ENCODE assay signal across 30 cellular contexts in the genomic region with DNA sequence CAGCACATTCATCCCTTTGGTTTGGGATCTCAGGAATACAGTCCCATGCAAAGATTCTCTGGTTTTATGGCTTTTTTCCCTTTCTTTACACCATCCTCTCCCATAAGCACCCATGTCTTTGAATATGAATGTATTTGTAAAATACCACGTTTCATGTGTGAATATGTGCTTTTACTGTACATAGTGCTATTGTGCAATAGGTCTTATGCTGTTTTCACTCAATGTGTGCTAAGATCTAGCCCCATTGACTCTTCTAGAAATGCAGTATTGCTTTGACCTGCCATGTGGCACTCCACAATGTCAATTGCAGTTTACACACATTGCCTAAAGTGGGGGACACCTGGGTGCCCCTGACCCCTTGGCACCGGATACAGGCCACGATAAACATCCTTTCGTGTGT. TPM values are rescaled to one million over a fixed set of nuclear protein-coding genes. Genes with fewer than 3 reads are reported as not detected.
DNase-seq lines count a peak whose midpoint lies in the region; ATAC-seq, FAIRE-seq and TF ChIP-seq lines count a peak whose summit lies in the region.
"Had no signal": no experiment of that assay in that cellular context is flagged by ENCODE, and none has a peak within 500 bp of the region (broad histone marks: within the 10 kb centered on the region; RNA-seq: fewer than 3 reads in every experiment).

No MANE protein-coding gene starts in this region.

- no peak overlapping the region for H3K23ac ChIP-seq in IMR-90 (ENCODE audit: low read depth, low read length)

- no peak overlapping the region for H4K8ac ChIP-seq in IMR-90 (ENCODE audit: low read depth in 2 of 2, low read length in 2 of 2)

- peaks cover 5 to 7% of the 10 kb centered on the region in 2 experiments; a peak in 3 of 4 replicates for H3K79me1 ChIP-seq in IMR-90 (ENCODE audit: low read depth in 1 of 2, low read length in 2 of 2)

- DNase-seq in IMR-90 (no peak), K562 (ENCODE audit: extremely low read depth in 1 of 4, low spot score in 3 of 4) (no peak), NCI-H446 (lab: John Stamatoyannopoulos, UW) (no peak), SIG-M5 treated with dmso at 0.1 percent for 504 hours (lab: John Stamatoyannopoulos, UW; ENCODE audit: unreplicated experiment) (no peak)
- DNase-seq: 8988T; ACHN; BE2C; C1 segment of cervical spinal cord; CD4-positive, alpha-beta memory T cell; CD4-positive, CD25-positive, alpha-beta regulatory T cell; CD8-positive, alpha-beta memory T cell; COR-L47; DMS 273 treated with DMSO at 0.1 percent for 48 hours; DMS153; DMS53; DMS79; DND-41; EL; GDM1 had no signal

- dilution Hi-C loops in IMR-90 (cut with HindIII; ENCODE audit: low sequenced_read_pairs, unreplicated experiment), result no loop called here

- TF ChIP-seq POLR2A in IMR-90 (IDR thresholded peaks at IDR 0.05; ENCODE audit: low read depth, low read length) (no peak), K562 (conservative IDR thresholded peaks at IDR 0.05) (no peak)

- H3K9ac ChIP-seq in IMR-90 (ENCODE audit: low read depth, low read length), result no peak overlapping the region
- no peak overlapping the region for H3K9ac ChIP-seq in K562 (ENCODE audit: insufficient read depth in 1 of 2, low read depth in 2 of 2, low read length in 2 of 2)
- H3K9ac ChIP-seq: BLaER1 had no signal

- H2AK5ac ChIP-seq in IMR-90 (ENCODE audit: low read depth, low read length), result no peak overlapping the region

- H2BK120ac ChIP-seq in IMR-90 (ENCODE audit: low read depth, low read length), result no peak overlapping the region

- H3K36me3 ChIP-seq in IMR-90 (ENCODE audit: control insufficient read depth, insufficient read depth, low read length), result peaks cover 31% of the 10 kb centered on the region
- peaks cover 51% of the 10 kb centered on the region for H3K36me3 ChIP-seq in K562 (ENCODE audit: control insufficient read depth, insufficient read depth, low read length)

- TF ChIP-seq EP300 in Ishikawa (IDR thresholded peaks at IDR 0.05; ENCODE audit: borderline replicate concordance) (no peak), K562 (IDR thresholded peaks at IDR 0.05; ENCODE audit: low read length) (no peak)

- no peaks in the 10 kb centered on the region for H3K4me1 ChIP-seq in IMR-90 (ENCODE audit: control insufficient read depth, insufficient read depth, low read length)
- no peaks in the 10 kb centered on the region for H3K4me1 ChIP-seq in K562 (replicated peaks in 1 of 2; ENCODE audit: control insufficient read depth in 2 of 2, insufficient read depth in 2 of 2, low read length in 2 of 2)
- H3K4me1 ChIP-seq: BE2C, BLaER1 had no signal

- no peak overlapping the region for H3K18ac ChIP-seq in IMR-90 (ENCODE audit: low read depth, low read length)

- TF ChIP-seq RAD21 in IMR-90 (IDR thresholded peaks at IDR 0.05; ENCODE audit: low read length) (no peak), Ishikawa (IDR thresholded peaks at IDR 0.05; ENCODE audit: low read depth) (no peak), K562 (CRISPR knock-in tag; conservative IDR thresholded peaks at IDR 0.05 in 1 of 2, IDR thresholded peaks at IDR 0.05 in 1 of 2) (no peak)

- no peak overlapping the region for H3K4me2 ChIP-seq in IMR-90 (ENCODE audit: low read depth, low read length)
- no peak overlapping the region for H3K4me2 ChIP-seq in K562 (ENCODE audit: insufficient read depth, low read length)
- H3K4me2 ChIP-seq: BLaER1 had no signal

- H3K4me3 ChIP-seq in IMR-90 (ENCODE audit: insufficient read depth, low read depth, low read length) (no peak overlapping the region), K562 (no peak overlapping the region)
- H3K4me3 ChIP-seq: BLaER1, GM12878 had no signal

- no peaks in the 10 kb centered on the region; the same call in 1 of the 2 replicates for H4K20me1 ChIP-seq in IMR-90 (ENCODE audit: insufficient read depth, low read length)
- no peaks in the 10 kb centered on the region for H4K20me1 ChIP-seq in K562 (replicated peaks; ENCODE audit: control insufficient read depth, insufficient read depth, low read length)

- no peak overlapping the region for H2BK20ac ChIP-seq in IMR-90 (ENCODE audit: low read depth, low read length)

- no peak overlapping the region for H4K91ac ChIP-seq in IMR-90 (ENCODE audit: insufficient read depth, low read depth, low read length)

- no peak for TF ChIP-seq CTCF in IMR-90 (conservative IDR thresholded peaks at IDR 0.05; ENCODE audit: low read depth, low read length)
- no peak for TF ChIP-seq CTCF in K562 (IDR thresholded peaks at IDR 0.05 in 2 of 3, conservative IDR thresholded peaks at IDR 0.05 in 1 of 3; ENCODE audit: insufficient read depth in 2 of 3, low read depth in 1 of 3, low read length in 3 of 3)

- CTCF ChIA-PET in IMR-90 (lab: Yijun Ruan, JAX), result no interaction called here
- CTCF ChIA-PET in K562 (lab: Yijun Ruan, JAX; ENCODE audit: low intra/inter-chr PET ratio), result no interaction called here

- no peak overlapping the region for H3K4ac ChIP-seq in IMR-90 (ENCODE audit: low read depth, low read length)

- no peaks in the 10 kb centered on the region for H3K79me2 ChIP-seq in K562 (ENCODE audit: control insufficient read depth, insufficient read depth, low read length)

- H4K5ac ChIP-seq in IMR-90 (ENCODE audit: low read depth, low read length), result no peak overlapping the region

- H2BK15ac ChIP-seq in IMR-90 (ENCODE audit: low read depth, low read length), result no peak overlapping the region

- intact Hi-C loops in IMR-90 (cut with micrococcal nuclease) (no loop called here), K562 (cut with micrococcal nuclease) (no loop called here)

- 100% methylated on average over 3 of the region's 4 CpGs; no CpG with 5 or more reads in 1 of the 2 experiments for WGBS in IMR-90 (ENCODE audit: extremely low coverage in 2 of 2, insufficient read length in 1 of 2), 2 experiments
- 82% methylated on average over 4 of the region's 4 CpGs for WGBS in K562 (ENCODE audit: insufficient coverage, low coverage, missing lambda C conversion rate)

- H3K9me1 ChIP-seq in IMR-90 (ENCODE audit: insufficient read depth, low read length), result no peaks in the 10 kb centered on the region
- no peaks in the 10 kb centered on the region for H3K9me1 ChIP-seq in K562 (ENCODE audit: control insufficient read depth, insufficient read depth, low read length)

- FAIRE-seq in K562 (lab: Jason Lieb, UNC), result no peak
- FAIRE-seq: A204.1, GM12878, GM12892, GM18507, GM19239 had no signal

- no peak overlapping the region for H3K14ac ChIP-seq in IMR-90 (replicated peaks; ENCODE audit: low read depth, low read length)

- no peak overlapping the region for H2BK5ac ChIP-seq in IMR-90 (ENCODE audit: low read depth, low read length, poor library complexity, severe bottlenecking)

- no TSS peak for BruUV-seq in IMR-90 (replicated peaks; lab: Mats Ljungman, UMichigan)
- BruUV-seq in K562 (replicated peaks; lab: Mats Ljungman, UMichigan), result no TSS peak

- H3K9me3 ChIP-seq in IMR-90 (ENCODE audit: control insufficient read depth, insufficient read depth, low read length) (no peaks in the 10 kb centered on the region), K562 (replicated peaks; ENCODE audit: control insufficient read depth, insufficient read depth, low read depth, low read length) (no peaks in the 10 kb centered on the region)
- H3K9me3 ChIP-seq: BE2C, BLaER1 had no signal

- no peak overlapping the region for H2AK9ac ChIP-seq in IMR-90 (replicated peaks; ENCODE audit: low read depth, low read length, poor library complexity)

- no peak for ATAC-seq in IMR-90 (ENCODE audit: low read depth)
- ATAC-seq in K562, result no peak
- no peak for ATAC-seq in GM18868 (IDR thresholded peaks at IDR 0.05; ENCODE audit: unreplicated experiment)
- ATAC-seq: GM12878 had no signal

- H3K27ac ChIP-seq in IMR-90 (ENCODE audit: insufficient read depth, low read length), result no peak overlapping the region
- no peak overlapping the region for H3K27ac ChIP-seq in K562 (ENCODE audit: extremely low read depth, low read depth, low read length)
- H3K27ac ChIP-seq: BLaER1 had no signal

- H2AFZ ChIP-seq in IMR-90 (replicated peaks; ENCODE audit: low read length, poor library complexity) (no peak overlapping the region), K562 (ENCODE audit: low read depth, low read length) (no peak overlapping the region)

- H3K27me3 ChIP-seq in IMR-90 (ENCODE audit: control insufficient read depth, insufficient read depth, low read length), result no peaks in the 10 kb centered on the region
- H3K27me3 ChIP-seq in K562 (ENCODE audit: control insufficient read depth in 2 of 2, insufficient read depth in 2 of 2, low read length in 2 of 2), result no peaks in the 10 kb centered on the region
- H3K27me3 ChIP-seq: BE2C, BLaER1 had no signal

- in situ Hi-C loops in IMR-90 (cut with MboI; ENCODE audit: low sequenced_read_pairs), result loop anchor here (25.0 kb wide), 1 partner anchor 298 kb away; no protein-coding TSS in a partner anchor
- in situ Hi-C loops in K562 (cut with MboI), result loop anchor here (25.0 kb wide), 1 partner anchor 302 kb away; no protein-coding TSS in a partner anchor

- H3K56ac ChIP-seq in IMR-90 (ENCODE audit: extremely low read depth, insufficient read depth, low read length), result no peak overlapping the region

- POLR2A ChIA-PET in IMR-90 (lab: Charles Lee; ENCODE audit: unreplicated experiment) (no interaction called here), K562 (lab: Yijun Ruan, JAX) (no interaction called here)

RNA-seq across cellular contexts. Expression of a gene that starts 10.1 kb away (rescaled TPM):
- 4.7 and 6.9 TPM in 2 replicates for total RNA-seq in IMR-90 (2012; rRNA removed)
- 37.3 and 39.9 TPM in 2 replicates for polyA plus RNA-seq in IMR-90 (2012; rRNA removed)
- polyA plus RNA-seq in IMR-90 (2012; cell fraction: cytosol; rRNA removed), result 39.0 and 52.2 TPM in 2 replicates
- polyA plus RNA-seq in IMR-90 (2012; cell fraction: nucleus; rRNA removed; ENCODE audit: low replicate concordance), result 89.2 and 183 TPM in 2 replicates
- 27.4 and 88.8 TPM in 2 replicates for total RNA-seq in K562 (2011; cell fraction: chromatin; rRNA removed; ENCODE audit: low replicate concordance)
- 112 and 138 TPM in 2 replicates for total RNA-seq in K562 (2011; cell fraction: nucleolus; rRNA removed)
- 66.3 and 72.9 TPM in 2 replicates for total RNA-seq in K562 (2011; cell fraction: nucleoplasm; rRNA removed)
- 37.8 and 48.4 TPM in 2 replicates for total RNA-seq in K562 (2014; rRNA removed)
- total RNA-seq in K562 (2014; rRNA removed; fragmentation: Illumina TruSeq; extraction: Trizol), result 6.2 and 9.0 TPM in 2 replicates
- 13.7 and 16.3 TPM in 2 replicates for total RNA-seq in K562 (2015; rRNA removed; fragmentation: Illumina TruSeq; extraction: Trizol)
- 64.9 and 69.8 TPM in 2 replicates for total RNA-seq in K562 (2021)
- 12.3 and 20.6 TPM in 2 replicates for polyA plus RNA-seq in K562 (2011; rRNA removed)
- 18.6 and 53.9 TPM in 2 replicates for polyA plus RNA-seq in K562 (2011; cell fraction: cytosol; rRNA removed)
- 31.4 and 74.3 TPM in 2 replicates for polyA plus RNA-seq in K562 (2011; cell fraction: nucleus; rRNA removed)
- polyA plus RNA-seq in K562 (2012), result 47.4 and 49.1 TPM in 2 replicates
- 22.2 and 38.7 TPM in 2 replicates for polyA plus RNA-seq in K562 (2014; fragmentation: Illumina TruSeq; extraction: Trizol)
- 1 to 10 TPM in 1 of 2 experiments, under 1 TPM in 1; 0.58 to 2.9 TPM for polyA plus RNA-seq in K562 (2014; fragmentation: Nextera tagmentation; extraction: Ambion mirVana)
- 37.8 and 40.6 TPM in 2 replicates for polyA plus RNA-seq in K562 (2014; rRNA removed)
- polyA minus RNA-seq in K562 (2011; rRNA and poly(A)+ RNA removed), result 13.2 and 15.6 TPM in 2 replicates
- 22.8 and 23.5 TPM in 2 replicates for polyA minus RNA-seq in K562 (2011; cell fraction: cytosol; rRNA and poly(A)+ RNA removed)
- 7.0 and 9.0 TPM in 2 replicates for polyA minus RNA-seq in K562 (2011; cell fraction: nucleus; rRNA and poly(A)+ RNA removed)

RNA-seq across cellular contexts. Expression of a gene that starts 13.8 kb away (rescaled TPM):
- total RNA-seq in IMR-90 (2012; rRNA removed), result 8.1 and 10.0 TPM in 2 replicates
- polyA plus RNA-seq in IMR-90 (2012; rRNA removed), result 24.5 and 29.1 TPM in 2 replicates
- polyA plus RNA-seq in IMR-90 (2012; cell fraction: cytosol; rRNA removed), result 7.4 and 7.5 TPM in 2 replicates
- 115 and 157 TPM in 2 replicates for polyA plus RNA-seq in IMR-90 (2012; cell fraction: nucleus; rRNA removed; ENCODE audit: low replicate concordance)
- 277 and 436 TPM in 2 replicates for total RNA-seq in K562 (2011; cell fraction: chromatin; rRNA removed; ENCODE audit: low replicate concordance)
- 228 and 264 TPM in 2 replicates for total RNA-seq in K562 (2011; cell fraction: nucleolus; rRNA removed)
- 253 and 320 TPM in 2 replicates for total RNA-seq in K562 (2011; cell fraction: nucleoplasm; rRNA removed)
- total RNA-seq in K562 (2014; rRNA removed), result 45.5 and 67.2 TPM in 2 replicates
- 45.9 and 46.9 TPM in 2 replicates for total RNA-seq in K562 (2014; rRNA removed; fragmentation: Illumina TruSeq; extraction: Trizol)
- 40.6 and 41.5 TPM in 2 replicates for total RNA-seq in K562 (2015; rRNA removed; fragmentation: Illumina TruSeq; extraction: Trizol)
- 49.2 and 54.3 TPM in 2 replicates for total RNA-seq in K562 (2021)
- 100 and 106 TPM in 2 replicates for polyA plus RNA-seq in K562 (2011; rRNA removed)
- polyA plus RNA-seq in K562 (2011; cell fraction: cytosol; rRNA removed), result 49.6 and 74.5 TPM in 2 replicates
- 240 and 326 TPM in 2 replicates for polyA plus RNA-seq in K562 (2011; cell fraction: nucleus; rRNA removed)
- polyA plus RNA-seq in K562 (2012), result 40.3 and 56.4 TPM in 2 replicates
- polyA plus RNA-seq in K562 (2014; fragmentation: Illumina TruSeq; extraction: Trizol), result 55.1 and 62.0 TPM in 2 replicates
- 10 to 100 TPM; 15.6 to 16.1 TPM for polyA plus RNA-seq in K562 (2014; fragmentation: Nextera tagmentation; extraction: Ambion mirVana)
- 73.7 and 80.9 TPM in 2 replicates for polyA plus RNA-seq in K562 (2014; rRNA removed)
- 54.5 TPM in 2 replicates for polyA minus RNA-seq in K562 (2011; rRNA and poly(A)+ RNA removed)
- polyA minus RNA-seq in K562 (2011; cell fraction: cytosol; rRNA and poly(A)+ RNA removed), result 15.4 and 21.7 TPM in 2 replicates
- 70.1 and 82.0 TPM in 2 replicates for polyA minus RNA-seq in K562 (2011; cell fraction: nucleus; rRNA and poly(A)+ RNA removed)

RNA-seq across cellular contexts. Expression of a gene that starts 20.3 kb away (rescaled TPM):
- 0.18 TPM in 1 of 2 replicates, not detected in the other for total RNA-seq in IMR-90 (2012; rRNA removed)
- 7.4 and 7.6 TPM in 2 replicates for polyA plus RNA-seq in IMR-90 (2012; rRNA removed)
- 1.5 and 3.0 TPM in 2 replicates for polyA plus RNA-seq in IMR-90 (2012; cell fraction: cytosol; rRNA removed)
- 102 and 230 TPM in 2 replicates for polyA plus RNA-seq in IMR-90 (2012; cell fraction: nucleus; rRNA removed; ENCODE audit: low replicate concordance)
- total RNA-seq in K562 (2011; cell fraction: chromatin; rRNA removed; ENCODE audit: low replicate concordance), result 11.1 and 32.8 TPM in 2 replicates
- total RNA-seq in K562 (2011; cell fraction: nucleolus; rRNA removed), result 20.5 and 21.2 TPM in 2 replicates
- total RNA-seq in K562 (2011; cell fraction: nucleoplasm; rRNA removed), result 12.8 and 19.2 TPM in 2 replicates
- total RNA-seq in K562 (2014; rRNA removed), result 0.95 and 2.1 TPM in 2 replicates
- 0.22 and 0.40 TPM in 2 replicates for total RNA-seq in K562 (2014; rRNA removed; fragmentation: Illumina TruSeq; extraction: Trizol)
- total RNA-seq in K562 (2015; rRNA removed; fragmentation: Illumina TruSeq; extraction: Trizol), result 2.0 and 2.3 TPM in 2 replicates
- 2.9 and 4.2 TPM in 2 replicates for total RNA-seq in K562 (2021)
- polyA plus RNA-seq in K562 (2011; rRNA removed), result 1.9 and 2.0 TPM in 2 replicates
- polyA plus RNA-seq in K562 (2011; cell fraction: cytosol; rRNA removed), result 0.86 and 2.0 TPM in 2 replicates
- 22.2 and 50.9 TPM in 2 replicates for polyA plus RNA-seq in K562 (2011; cell fraction: nucleus; rRNA removed)
- 2.9 and 5.7 TPM in 2 replicates for polyA plus RNA-seq in K562 (2012)
- polyA plus RNA-seq in K562 (2014; fragmentation: Illumina TruSeq; extraction: Trizol), result 1.3 and 1.7 TPM in 2 replicates
- polyA plus RNA-seq in K562 (2014; fragmentation: Nextera tagmentation; extraction: Ambion mirVana), result under 1 TPM; 0.59 to 0.63 TPM
- polyA plus RNA-seq in K562 (2014; rRNA removed), result 1.6 and 3.2 TPM in 2 replicates
- polyA minus RNA-seq in K562 (2011; rRNA and poly(A)+ RNA removed), result 0.24 and 0.25 TPM in 2 replicates
- 0.29 TPM in 1 of 2 replicates, not detected in the other for polyA minus RNA-seq in K562 (2011; cell fraction: cytosol; rRNA and poly(A)+ RNA removed)
- 2.2 and 3.0 TPM in 2 replicates for polyA minus RNA-seq in K562 (2011; cell fraction: nucleus; rRNA and poly(A)+ RNA removed)

RNA-seq across cellular contexts. Expression of a gene that starts 32.8 kb away (rescaled TPM):
- not detected in 2 replicates for total RNA-seq in IMR-90 (2012; rRNA removed)
- not detected in 2 replicates for polyA plus RNA-seq in IMR-90 (2012; rRNA removed)
- not detected in 2 replicates for polyA plus RNA-seq in IMR-90 (2012; cell fraction: cytosol; rRNA removed)
- not detected in 2 replicates for polyA plus RNA-seq in IMR-90 (2012; cell fraction: nucleus; rRNA removed; ENCODE audit: low replicate concordance)
- total RNA-seq in K562 (2011; cell fraction: chromatin; rRNA removed; ENCODE audit: low replicate concordance), result 1.8 TPM in 1 of 2 replicates, not detected in the other
- total RNA-seq in K562 (2011; cell fraction: nucleolus; rRNA removed), result 1.2 and 1.8 TPM in 2 replicates
- 0.76 and 1.0 TPM in 2 replicates for total RNA-seq in K562 (2011; cell fraction: nucleoplasm; rRNA removed)
- 2.8 and 4.0 TPM in 2 replicates for total RNA-seq in K562 (2014; rRNA removed)
- 1.2 and 1.3 TPM in 2 replicates for total RNA-seq in K562 (2014; rRNA removed; fragmentation: Illumina TruSeq; extraction: Trizol)
- total RNA-seq in K562 (2015; rRNA removed; fragmentation: Illumina TruSeq; extraction: Trizol), result 3.3 and 4.0 TPM in 2 replicates
- 3.0 and 3.7 TPM in 2 replicates for total RNA-seq in K562 (2021)
- polyA plus RNA-seq in K562 (2011; rRNA removed), result 1.4 and 2.1 TPM in 2 replicates
- polyA plus RNA-seq in K562 (2011; cell fraction: cytosol; rRNA removed), result 4.8 and 6.7 TPM in 2 replicates
- 1.9 and 2.5 TPM in 2 replicates for polyA plus RNA-seq in K562 (2011; cell fraction: nucleus; rRNA removed)
- 4.0 and 6.3 TPM in 2 replicates for polyA plus RNA-seq in K562 (2012)
- 1.3 and 3.3 TPM in 2 replicates for polyA plus RNA-seq in K562 (2014; fragmentation: Illumina TruSeq; extraction: Trizol)
- under 1 TPM in 1 of 2 experiments, not detected in 1; 0.27 TPM for polyA plus RNA-seq in K562 (2014; fragmentation: Nextera tagmentation; extraction: Ambion mirVana)
- 2.6 and 4.1 TPM in 2 replicates for polyA plus RNA-seq in K562 (2014; rRNA removed)
- 0.33 and 0.60 TPM in 2 replicates for polyA minus RNA-seq in K562 (2011; rRNA and poly(A)+ RNA removed)
- polyA minus RNA-seq in K562 (2011; cell fraction: cytosol; rRNA and poly(A)+ RNA removed), result 3.4 TPM in 1 of 2 replicates, not detected in the other
- 0.40 and 1.3 TPM in 2 replicates for polyA minus RNA-seq in K562 (2011; cell fraction: nucleus; rRNA and poly(A)+ RNA removed)
- total RNA-seq: A673; CD4-positive, alpha-beta memory T cell; CD8-positive, alpha-beta memory T cell; Daoy had no signal
- polyA plus RNA-seq: AG04450; CD8-positive, alpha-beta memory T cell had no signal

RNA-seq across cellular contexts. Expression of a gene that starts 39.5 kb away (rescaled TPM):
- 12.2 and 14.4 TPM in 2 replicates for total RNA-seq in IMR-90 (2012; rRNA removed)
- 20.0 and 21.9 TPM in 2 replicates for polyA plus RNA-seq in IMR-90 (2012; rRNA removed)
- 30.5 and 31.9 TPM in 2 replicates for polyA plus RNA-seq in IMR-90 (2012; cell fraction: cytosol; rRNA removed)
- polyA plus RNA-seq in IMR-90 (2012; cell fraction: nucleus; rRNA removed; ENCODE audit: low replicate concordance), result 31.9 and 59.2 TPM in 2 replicates
- 11.5 and 16.7 TPM in 2 replicates for total RNA-seq in K562 (2011; cell fraction: chromatin; rRNA removed; ENCODE audit: low replicate concordance)
- 12.7 and 13.3 TPM in 2 replicates for total RNA-seq in K562 (2011; cell fraction: nucleolus; rRNA removed)
- total RNA-seq in K562 (2011; cell fraction: nucleoplasm; rRNA removed), result 7.5 and 12.1 TPM in 2 replicates
- 13.4 and 14.4 TPM in 2 replicates for total RNA-seq in K562 (2014; rRNA removed)
- total RNA-seq in K562 (2014; rRNA removed; fragmentation: Illumina TruSeq; extraction: Trizol), result 1.3 and 2.4 TPM in 2 replicates
- total RNA-seq in K562 (2015; rRNA removed; fragmentation: Illumina TruSeq; extraction: Trizol), result 10.1 and 11.0 TPM in 2 replicates
- total RNA-seq in K562 (2021), result 7.9 and 10.6 TPM in 2 replicates
- 3.5 and 4.9 TPM in 2 replicates for polyA plus RNA-seq in K562 (2011; rRNA removed)
- polyA plus RNA-seq in K562 (2011; cell fraction: cytosol; rRNA removed), result 3.5 and 6.3 TPM in 2 replicates
- polyA plus RNA-seq in K562 (2011; cell fraction: nucleus; rRNA removed), result 8.3 and 10.7 TPM in 2 replicates
- 9.7 and 12.6 TPM in 2 replicates for polyA plus RNA-seq in K562 (2012)
- 1.6 and 4.5 TPM in 2 replicates for polyA plus RNA-seq in K562 (2014; fragmentation: Illumina TruSeq; extraction: Trizol)
- under 1 TPM; 0.15 to 0.20 TPM for polyA plus RNA-seq in K562 (2014; fragmentation: Nextera tagmentation; extraction: Ambion mirVana)
- 10.3 and 16.6 TPM in 2 replicates for polyA plus RNA-seq in K562 (2014; rRNA removed)
- polyA minus RNA-seq in K562 (2011; rRNA and poly(A)+ RNA removed), result 2.9 and 3.5 TPM in 2 replicates
- polyA minus RNA-seq in K562 (2011; cell fraction: cytosol; rRNA and poly(A)+ RNA removed), result 1.8 and 4.3 TPM in 2 replicates
- 4.1 and 4.6 TPM in 2 replicates for polyA minus RNA-seq in K562 (2011; cell fraction: nucleus; rRNA and poly(A)+ RNA removed)
